In the genomic region with DNA sequence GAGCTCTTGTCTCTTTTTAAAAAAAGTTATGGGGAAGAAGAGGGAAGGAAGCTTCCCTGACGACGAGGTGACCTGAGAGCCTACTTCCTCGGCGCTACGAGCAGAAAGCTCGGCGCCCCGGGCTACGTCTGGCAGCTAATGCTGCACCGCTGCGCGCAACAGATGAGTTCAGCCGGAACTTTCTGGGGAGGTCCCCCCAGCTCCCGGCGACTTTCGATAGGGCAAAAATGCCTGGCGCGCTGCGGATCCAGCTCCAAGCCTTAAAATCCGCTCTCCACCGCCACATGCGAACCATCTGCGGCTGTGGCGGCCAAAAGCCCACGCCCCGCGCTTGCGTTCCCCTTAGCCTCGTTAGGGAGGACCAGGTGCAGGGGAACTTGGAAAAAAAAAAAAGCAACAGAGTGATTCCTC, we compare ENCODE assay signal across 8 cellular contexts. TPM values are rescaled to one million over a fixed set of nuclear protein-coding genes. Genes with fewer than 3 reads are reported as not detected.
DNase-seq lines count a peak whose midpoint lies in the region; ATAC-seq lines count a peak whose summit lies in the region.

No MANE protein-coding gene starts in this region.

- peak overlapping the region; percentile 71 for H2BK5ac ChIP-seq in mesenchymal stem cell (ENCODE audit: low read depth, low read length, poor library complexity, severe bottlenecking)

- H3K27me3 Mint-ChIP-seq in activated CD8-positive, alpha-beta T cell treated with anti-CD3 and anti-CD28 coated beads, Interleukin-2, amount 10 ng/mL, durations not matched to agents 7 days and 5 days (ENCODE audit: low read depth): no peaks in the 10 kb centered on the region

- peak overlapping the region; percentile 82 to 92 for H3K4me3 ChIP-seq in mesenchymal stem cell (ENCODE audit: insufficient read depth in 1 of 2, low read depth in 1 of 2, low read length in 2 of 2)

- peak overlapping the region; percentile 70 for H3K27ac ChIP-seq in mesenchymal stem cell (ENCODE audit: low read length, poor library complexity, severe bottlenecking)

- H3K79me1 ChIP-seq in mesenchymal stem cell (replicated peaks; ENCODE audit: low read length, poor library complexity, severe bottlenecking): peaks cover 2% of the 10 kb centered on the region

- H3K27me3 ChIP-seq in mesenchymal stem cell (ENCODE audit: control insufficient read depth in 1 of 2, insufficient read depth in 1 of 2, low read length in 2 of 2): no peaks in the 10 kb centered on the region

- no peaks in the 10 kb centered on the region for H3K9me3 Mint-ChIP-seq in activated CD8-positive, alpha-beta T cell treated with anti-CD3 and anti-CD28 coated beads, Interleukin-2, amount 10 ng/mL, durations not matched to agents 7 days and 5 days (ENCODE audit: insufficient read depth)

- peak overlapping the region; percentile 95 for H3K9ac ChIP-seq in mesenchymal stem cell (ENCODE audit: low read length)

- peak overlapping the region in 1 of 2 experiments; percentile 51 for H3K23ac ChIP-seq in mesenchymal stem cell (ENCODE audit: low read length in 2 of 2)

- H3K18ac ChIP-seq in mesenchymal stem cell (ENCODE audit: low read depth in 1 of 2, low read length in 2 of 2): peak overlapping the region; percentile 56 to 97

- peak overlapping the region; percentile 60 for H2BK15ac ChIP-seq in mesenchymal stem cell (ENCODE audit: low read depth, poor library complexity, severe bottlenecking)

- POLR2A ChIA-PET in activated CD8-positive, alpha-beta T cell treated with anti-CD3 and anti-CD28 coated beads, Interleukin-2, amount 10 ng/mL, durations not matched to agents 7 days and 5 days (lab: Charles Lee): interaction anchor here (0.7 to 2.1 kb wide), 14 partner anchors 11 to 529 kb away, joined by 3 to 13 read pairs (median 5); a partner anchor contains a TSS

- H3K36me3 ChIP-seq in mesenchymal stem cell (ENCODE audit: control insufficient read depth in 1 of 2, insufficient read depth in 2 of 2, low read depth in 1 of 2, low read length in 2 of 2): peaks cover 0 to 3% of the 10 kb centered on the region in 2 experiments

- H3K4me3 Mint-ChIP-seq in activated CD8-positive, alpha-beta T cell treated with anti-CD3 and anti-CD28 coated beads, Interleukin-2, amount 10 ng/mL, durations not matched to agents 7 days and 5 days: peak overlapping the region; percentile 90

- H3K4me1 ChIP-seq in mesenchymal stem cell (ENCODE audit: control insufficient read depth, insufficient read depth, low read depth, low read length): peaks cover 3% of the 10 kb centered on the region

- H4K91ac ChIP-seq in mesenchymal stem cell (ENCODE audit: low read length): peak overlapping the region; percentile 82

- H2AFZ ChIP-seq in mesenchymal stem cell (ENCODE audit: low read depth, low read length): peak overlapping the region; percentile 46

- no peaks in the 10 kb centered on the region for H3K9me3 ChIP-seq in mesenchymal stem cell (ENCODE audit: control insufficient read depth, low read length)

- H2BK120ac ChIP-seq in mesenchymal stem cell (ENCODE audit: low read depth, low read length): no peak overlapping the region

- ATAC-seq in GM18499 (IDR thresholded peaks at IDR 0.05; ENCODE audit: insufficient read depth, unreplicated experiment): peak; percentile 26
- ATAC-seq in HG02840 (IDR thresholded peaks at IDR 0.05; ENCODE audit: low FRiP score, unreplicated experiment): peak; percentile 19
- peak; percentile 56 for ATAC-seq in activated CD8-positive, alpha-beta T cell treated with anti-CD3 and anti-CD28 coated beads, Interleukin-2, amount 10 ng/mL, durations not matched to agents 7 days and 5 days

- 0% methylated on average over 29 of the region's 29 CpGs for WGBS in mesenchymal stem cell

- peaks cover 35% of the 10 kb centered on the region for H3K4me1 Mint-ChIP-seq in activated CD8-positive, alpha-beta T cell treated with anti-CD3 and anti-CD28 coated beads, Interleukin-2, amount 10 ng/mL, durations not matched to agents 7 days and 5 days (ENCODE audit: low read depth)

- H3K4me2 ChIP-seq in mesenchymal stem cell (ENCODE audit: low read length, poor library complexity, severe bottlenecking): peak overlapping the region; percentile 77

- peak overlapping the region; percentile 73 for H4K8ac ChIP-seq in mesenchymal stem cell (ENCODE audit: low read length)

- CTCF ChIA-PET in activated CD8-positive, alpha-beta T cell treated with anti-CD3 and anti-CD28 coated beads, Interleukin-2, amount 10 ng/mL, durations not matched to agents 7 days and 5 days (lab: Charles Lee): interaction anchor here (0.9 to 4.8 kb wide), 20 partner anchors 9 to 732 kb away, joined by 3 to 86 read pairs (median 5); a partner anchor contains a TSS

- H3K14ac ChIP-seq in mesenchymal stem cell (ENCODE audit: low read length in 2 of 2): peak overlapping the region; percentile 72 to 88

- H3K36me3 Mint-ChIP-seq in activated CD8-positive, alpha-beta T cell treated with anti-CD3 and anti-CD28 coated beads, Interleukin-2, amount 10 ng/mL, durations not matched to agents 7 days and 5 days (ENCODE audit: low read depth): peaks cover 21% of the 10 kb centered on the region

- peak overlapping the region; percentile 55 for H3K4ac ChIP-seq in mesenchymal stem cell (ENCODE audit: low read depth in 1 of 2, low read length in 2 of 2)

- peak overlapping the region; percentile 91 for H3K27ac Mint-ChIP-seq in activated CD8-positive, alpha-beta T cell treated with anti-CD3 and anti-CD28 coated beads, Interleukin-2, amount 10 ng/mL, durations not matched to agents 7 days and 5 days

- DNase-seq in NCI-H510A treated with DMSO at 0.1 percent for 48 hours (lab: John Stamatoyannopoulos, UW): peak; percentile 43
- peak; percentile 82 for DNase-seq in activated CD8-positive, alpha-beta T cell treated with anti-CD3 and anti-CD28 coated beads, Interleukin-2, amount 10 ng/mL, durations not matched to agents 7 days and 5 days
- DNase-seq in effector CD8-positive, alpha-beta T cell (lab: John Stamatoyannopoulos, UW): peak; percentile 51
- peak; percentile 77 for DNase-seq in mesenchymal stem cell
- DNase-seq in stimulated activated CD8-positive, alpha-beta memory T cell treated with anti-CD3 and anti-CD28 coated beads, Interleukin-15, amount 100 ng/mL, for 48 hours (ENCODE audit: low read depth in 2 of 2): peak; percentile 61 to 65
- DNase-seq in retina: no peak

- no peak overlapping the region for H2AK5ac ChIP-seq in mesenchymal stem cell (ENCODE audit: low read length, severe bottlenecking)

- H2BK12ac ChIP-seq in mesenchymal stem cell (ENCODE audit: low read length in 2 of 2): peak overlapping the region in 1 of 2 experiments; percentile 58

RNA-seq across cellular contexts. Expression of a gene that starts 0.6 kb away (rescaled TPM):
- total RNA-seq in activated CD8-positive, alpha-beta T cell treated with anti-CD3 and anti-CD28 coated beads, Interleukin-2, amount 10 ng/mL, durations not matched to agents 7 days and 5 days: 10 to 100 TPM; 37.4 to 38.9 TPM
- polyA plus RNA-seq in mesenchymal stem cell (2013, experiment 1 of 2): 162 TPM
- 170 TPM for polyA plus RNA-seq in mesenchymal stem cell (2013, experiment 2 of 2)

RNA-seq across cellular contexts. Expression of a gene that starts 14.2 kb away (rescaled TPM):
- total RNA-seq in activated CD8-positive, alpha-beta T cell treated with anti-CD3 and anti-CD28 coated beads, Interleukin-2, amount 10 ng/mL, durations not matched to agents 7 days and 5 days: 1 to 10 TPM; 1.6 to 1.7 TPM
- 2.0 TPM for polyA plus RNA-seq in mesenchymal stem cell (2013, experiment 1 of 2)
- polyA plus RNA-seq in mesenchymal stem cell (2013, experiment 2 of 2): 2.1 TPM
